ENCODE assay signal across 8 cellular contexts in the genomic region with DNA sequence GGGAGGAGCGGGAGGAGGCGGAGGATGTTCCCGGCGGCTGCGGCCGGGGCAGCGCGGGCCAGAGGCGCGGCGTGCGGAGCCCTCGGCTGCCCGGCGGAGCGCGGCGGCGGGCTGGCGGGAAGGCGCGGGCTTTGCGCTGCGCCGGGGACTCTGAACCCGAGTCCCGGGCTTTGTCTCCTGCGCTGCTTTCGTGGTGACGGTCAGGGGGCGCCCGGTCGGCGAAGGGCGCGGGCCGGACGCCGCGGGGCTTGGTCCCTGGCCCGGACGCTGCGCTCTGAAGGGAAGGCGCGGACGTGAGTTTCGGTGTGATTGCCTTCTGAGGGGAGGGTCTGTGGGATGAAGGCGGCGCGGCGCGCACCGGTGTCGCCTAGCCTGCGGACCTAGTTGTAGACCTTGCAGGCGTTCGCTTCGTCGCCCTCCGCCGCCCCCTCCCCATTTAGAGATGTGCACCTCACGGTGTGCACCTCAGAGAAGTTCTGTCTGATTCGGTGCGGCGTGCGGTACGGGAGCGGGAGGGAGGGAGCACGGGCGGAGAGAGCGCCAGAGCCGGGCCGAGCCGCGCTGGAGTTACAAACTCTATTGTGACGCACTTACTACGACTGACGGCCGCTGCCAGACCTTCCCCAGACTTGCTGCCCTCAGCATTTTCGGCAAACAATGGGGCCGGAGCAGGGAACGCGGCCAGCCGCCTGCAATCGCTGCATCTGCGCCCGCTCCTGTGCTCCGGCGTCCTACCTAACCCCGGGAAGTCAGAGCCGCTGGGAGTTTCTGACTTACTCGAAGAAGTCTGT. TPM values are rescaled to one million over a fixed set of nuclear protein-coding genes. Genes with fewer than 3 reads are reported as not detected.
DNase-seq lines count a peak whose midpoint lies in the region; ATAC-seq and TF ChIP-seq lines count a peak whose summit lies in the region.

No MANE protein-coding gene starts in this region.

- H4K20me1 ChIP-seq in osteoblast (ENCODE audit: insufficient read depth, low read length), result no peaks in the 10 kb centered on the region

- intact Hi-C loops in heart right ventricle (cut with DNase I), result loop anchor here in 3 of 10 donors (5.0 to 10.0 kb wide), 3 partner anchors 39 to 579 kb away; no protein-coding TSS in a partner anchor

- H3K4me2 ChIP-seq in osteoblast (ENCODE audit: insufficient read depth, low read length), result peak overlapping the region; percentile 93

- H3K27ac ChIP-seq in heart right ventricle, result peak overlapping the region; percentile 48 to 94 (median 89)
- peak overlapping the region; percentile 33 for H3K27ac ChIP-seq in osteoblast (ENCODE audit: low read depth, low read length)

- H3K4me3 ChIP-seq in heart right ventricle (peak overlapping the region; percentile 76 to 96 (median 88)), osteoblast (ENCODE audit: insufficient read depth, low read length) (peak overlapping the region; percentile 87)

- TF ChIP-seq CTCF in heart right ventricle (IDR thresholded peaks at IDR 0.05), result no peak
- TF ChIP-seq CTCF in osteoblast (IDR thresholded peaks at IDR 0.05; ENCODE audit: extremely low read depth, low read depth, low read length), result no peak

- H2AFZ ChIP-seq in osteoblast (ENCODE audit: low read length), result peak overlapping the region; percentile 91

- H3K36me3 ChIP-seq in heart right ventricle (peaks cover 0 to 43% (median 19%) of the 10 kb centered on the region in 9 donors), osteoblast (ENCODE audit: insufficient read depth, low read length) (no peaks in the 10 kb centered on the region)

- H3K4me1 ChIP-seq in heart right ventricle (peaks cover 0 to 72% (median 47%) of the 10 kb centered on the region in 9 donors), osteoblast (ENCODE audit: insufficient read depth, low read length) (peaks cover 4% of the 10 kb centered on the region)

- DNase-seq in DMS79 treated with DMSO at 0.1 percent for 48 hours (lab: John Stamatoyannopoulos, UW), result peak; percentile 79
- peak; percentile 72 for DNase-seq in HK-2 (ENCODE audit: unreplicated experiment)
- DNase-seq in RPMI8226, result peak; percentile 93
- DNase-seq in amniotic stem cell (lab: John Stamatoyannopoulos, UW), result peak; percentile 38
- DNase-seq in heart right ventricle, result peak; percentile 87 to 88
- DNase-seq in osteoblast (ENCODE audit: insufficient read length, low spot score, missing footprints), result peak; percentile 95
- DNase-seq in NCI-H524 treated with DMSO at 0.1 percent for 48 hours (lab: John Stamatoyannopoulos, UW), result no peak

- H3K79me2 ChIP-seq in osteoblast (ENCODE audit: insufficient read depth, low read length), result no peaks in the 10 kb centered on the region

- 1% methylated on average over 74 to 92 of the region's 92 CpGs for whole genome bisulfite sequencing in heart right ventricle, 2 donors

- H3K27me3 ChIP-seq in heart right ventricle (peaks cover 0 to 27% (median 15%) of the 10 kb centered on the region in 7 donors), osteoblast (ENCODE audit: insufficient read depth, low read length) (peaks cover 23% of the 10 kb centered on the region)

- ATAC-seq in heart right ventricle, result peak; percentile 40 to 76 (median 70)
- no peak for ATAC-seq in HG03457 (IDR thresholded peaks at IDR 0.05; ENCODE audit: unreplicated experiment)

- H3K9me3 ChIP-seq in heart right ventricle, result no peaks in the 10 kb centered on the region
- H3K9me3 ChIP-seq in osteoblast (ENCODE audit: low read depth, low read length), result no peaks in the 10 kb centered on the region

RNA-seq across cellular contexts. Expression of a gene that starts 2.1 kb away (rescaled TPM):
- total RNA-seq in heart right ventricle (10 to 100 TPM in 1 of 10 donors, 1 to 10 TPM in 9; 1.9 to 14.5 (median 7.4) TPM), osteoblast (8.0 and 11.5 TPM in 2 replicates)
- 1 to 10 TPM; 1.4 to 1.7 TPM for polyA plus RNA-seq in heart right ventricle
